Comparison of ENCODE assay signal across 9 cellular contexts in the genomic region with DNA sequence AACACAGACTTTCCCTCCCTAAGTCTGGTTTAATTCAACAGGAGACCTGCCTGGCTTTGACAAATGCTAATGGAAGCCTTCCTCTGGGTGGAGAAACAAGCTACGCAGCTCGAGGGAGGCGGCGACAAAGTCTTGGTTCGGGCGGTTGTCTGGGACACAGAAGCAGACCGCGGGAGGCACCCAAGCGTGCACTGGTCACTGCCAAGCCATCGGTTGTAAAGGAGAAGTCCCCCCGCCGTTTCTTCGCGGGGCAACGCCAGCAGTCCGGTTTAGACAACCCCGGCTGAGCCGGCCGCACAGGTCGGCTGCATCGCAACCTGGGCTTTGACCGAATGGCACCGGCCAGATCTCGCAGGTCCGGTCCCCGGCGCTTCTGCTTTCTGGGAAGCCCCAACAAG. TPM values are rescaled to one million over a fixed set of nuclear protein-coding genes. Genes with fewer than 3 reads are reported as not detected.
A peak's percentile ranks its signal among the peaks of the same experiment; 100 is the strongest.
DNase-seq lines count a peak whose midpoint lies in the region; ATAC-seq and TF ChIP-seq lines count a peak whose summit lies in the region.
"Had no signal": no experiment of that assay in that cellular context is flagged by ENCODE, and none has a peak within 500 bp of the region (broad histone marks: within the 10 kb centered on the region; RNA-seq: fewer than 3 reads in every experiment).

No MANE protein-coding gene starts in this region.

- H3K27me3 Mint-ChIP-seq in IgD-negative memory B cell, result no peaks in the 10 kb centered on the region
- H3K27me3 Mint-ChIP-seq in activated T-cell treated with anti-CD3 and anti-CD28 coated beads, Interleukin-2, amount 50 U/mL, for 4 hours (ENCODE audit: low read depth), result no peaks in the 10 kb centered on the region
- no peaks in the 10 kb centered on the region for H3K27me3 Mint-ChIP-seq in natural killer cell treated with Interleukin-12 subunit alpha and Interleukin-12 subunit beta and Interleukin-15 and Interleukin-18, amount 100 ng/mL, for 72 hours

- H3K4me1 Mint-ChIP-seq in IgD-negative memory B cell, result peaks cover 33 to 43% (median 38%) of the 10 kb centered on the region in 3 donors
- peaks cover 47% of the 10 kb centered on the region for H3K4me1 Mint-ChIP-seq in activated T-cell treated with anti-CD3 and anti-CD28 coated beads, Interleukin-2, amount 50 U/mL, for 4 hours (ENCODE audit: low read depth)
- peaks cover 41 to 42% of the 10 kb centered on the region in 2 donors for H3K4me1 Mint-ChIP-seq in natural killer cell treated with Interleukin-12 subunit alpha and Interleukin-12 subunit beta and Interleukin-15 and Interleukin-18, amount 100 ng/mL, for 72 hours (ENCODE audit: low read depth in 2 of 2)

- peak; percentile 19 for ATAC-seq in GM21528 (IDR thresholded peaks at IDR 0.05; ENCODE audit: low FRiP score, unreplicated experiment)
- no peak for ATAC-seq in activated T-cell treated with anti-CD3 and anti-CD28 coated beads, Interleukin-2, amount 50 U/mL, for 4 hours
- peak in 1 of 2 donors; percentile 3 for ATAC-seq in natural killer cell treated with Interleukin-12 subunit alpha and Interleukin-12 subunit beta and Interleukin-15 and Interleukin-18, amount 100 ng/mL, for 72 hours

- H3K4me3 ChIP-seq in fibroblast of pulmonary artery (replicated peaks; ENCODE audit: low read depth, low read length), result peak overlapping the region; percentile 84

- no peaks in the 10 kb centered on the region for H3K9me3 Mint-ChIP-seq in IgD-negative memory B cell
- no peaks in the 10 kb centered on the region for H3K9me3 Mint-ChIP-seq in activated T-cell treated with anti-CD3 and anti-CD28 coated beads, Interleukin-2, amount 50 U/mL, for 4 hours
- no peaks in the 10 kb centered on the region for H3K9me3 Mint-ChIP-seq in natural killer cell treated with Interleukin-12 subunit alpha and Interleukin-12 subunit beta and Interleukin-15 and Interleukin-18, amount 100 ng/mL, for 72 hours

- H3K36me3 Mint-ChIP-seq in IgD-negative memory B cell, result no peaks in the 10 kb centered on the region
- H3K36me3 Mint-ChIP-seq in activated T-cell treated with anti-CD3 and anti-CD28 coated beads, Interleukin-2, amount 50 U/mL, for 4 hours (ENCODE audit: insufficient read depth), result peaks cover 18% of the 10 kb centered on the region
- peaks cover 11% of the 10 kb centered on the region for H3K36me3 Mint-ChIP-seq in natural killer cell treated with Interleukin-12 subunit alpha and Interleukin-12 subunit beta and Interleukin-15 and Interleukin-18, amount 100 ng/mL, for 72 hours

- peak overlapping the region; percentile 4 to 99 (median 92) for H3K27ac Mint-ChIP-seq in IgD-negative memory B cell
- peak overlapping the region; percentile 80 to 88 for H3K27ac Mint-ChIP-seq in natural killer cell treated with Interleukin-12 subunit alpha and Interleukin-12 subunit beta and Interleukin-15 and Interleukin-18, amount 100 ng/mL, for 72 hours

- H3K4me3 Mint-ChIP-seq in IgD-negative memory B cell, result peak overlapping the region; percentile 85 to 95 (median 92)
- H3K4me3 Mint-ChIP-seq in activated T-cell treated with anti-CD3 and anti-CD28 coated beads, Interleukin-2, amount 50 U/mL, for 4 hours, result peak overlapping the region; percentile 92
- peak overlapping the region; percentile 99 for H3K4me3 Mint-ChIP-seq in natural killer cell treated with Interleukin-12 subunit alpha and Interleukin-12 subunit beta and Interleukin-15 and Interleukin-18, amount 100 ng/mL, for 72 hours

- DNase-seq in ELF-1 (ENCODE audit: low read depth, low spot score), result peak; percentile 74
- no peak for DNase-seq in activated T-cell treated with anti-CD3 and anti-CD28 coated beads, Interleukin-2, amount 50 U/mL, for 4 hours
- DNase-seq in fibroblast of pulmonary artery (ENCODE audit: low read depth), result peak; percentile 56
- DNase-seq in natural killer cell treated with Interleukin-12 subunit alpha and Interleukin-12 subunit beta and Interleukin-15 and Interleukin-18, amount 100 ng/mL, for 72 hours (ENCODE audit: low spot score), result no peak
- peak; percentile 73 for DNase-seq in ureter (ENCODE audit: low spot score)
- no peak for DNase-seq in NCI-H128 (lab: John Stamatoyannopoulos, UW; ENCODE audit: unreplicated experiment)

- no peak for TF ChIP-seq CTCF in fibroblast of pulmonary artery (IDR thresholded peaks at IDR 0.05; ENCODE audit: low read length, missing control alignments)

RNA-seq across cellular contexts. Expression of a gene that starts 0.6 kb away (rescaled TPM):
- polyA plus RNA-seq in IgD-negative memory B cell, result 44.2 TPM
- 100 to 1,000 TPM; 109 to 116 (median 114) TPM for total RNA-seq in activated T-cell treated with anti-CD3 and anti-CD28 coated beads, Interleukin-2, amount 50 U/mL, for 4 hours
- total RNA-seq in natural killer cell treated with Interleukin-12 subunit alpha and Interleukin-12 subunit beta and Interleukin-15 and Interleukin-18, amount 100 ng/mL, for 72 hours, result 100 to 1,000 TPM; 126 to 156 TPM
- 120 TPM for total RNA-seq in ureter

RNA-seq across cellular contexts. Expression of a gene that starts 0.8 kb away (rescaled TPM):
- polyA plus RNA-seq in IgD-negative memory B cell, result 15.9 TPM
- total RNA-seq in activated T-cell treated with anti-CD3 and anti-CD28 coated beads, Interleukin-2, amount 50 U/mL, for 4 hours, result 10 to 100 TPM; 38.2 to 44.6 (median 42.2) TPM
- total RNA-seq in natural killer cell treated with Interleukin-12 subunit alpha and Interleukin-12 subunit beta and Interleukin-15 and Interleukin-18, amount 100 ng/mL, for 72 hours, result 10 to 100 TPM; 43.8 to 55.9 TPM
- total RNA-seq in ureter, result 33.2 TPM

RNA-seq across cellular contexts. Expression of a gene that starts 44.1 kb away (rescaled TPM):
- 4.0 TPM for polyA plus RNA-seq in IgD-negative memory B cell
- total RNA-seq in activated T-cell treated with anti-CD3 and anti-CD28 coated beads, Interleukin-2, amount 50 U/mL, for 4 hours, result 1 to 10 TPM; 4.1 to 6.3 (median 6.2) TPM
- 1 to 10 TPM; 3.8 to 7.1 TPM for total RNA-seq in natural killer cell treated with Interleukin-12 subunit alpha and Interleukin-12 subunit beta and Interleukin-15 and Interleukin-18, amount 100 ng/mL, for 72 hours
- 35.5 TPM for total RNA-seq in ureter

RNA-seq across cellular contexts. Expression of a gene that starts 51.3 kb away (rescaled TPM):
- not detected for polyA plus RNA-seq in IgD-negative memory B cell
- not detected for total RNA-seq in activated T-cell treated with anti-CD3 and anti-CD28 coated beads, Interleukin-2, amount 50 U/mL, for 4 hours
- total RNA-seq in natural killer cell treated with Interleukin-12 subunit alpha and Interleukin-12 subunit beta and Interleukin-15 and Interleukin-18, amount 100 ng/mL, for 72 hours, result not detected
- total RNA-seq in ureter, result 225 TPM
- total RNA-seq: dermis microvascular lymphatic vessel endothelial cell had no signal

RNA-seq across cellular contexts. Expression of a gene that starts 58.4 kb away (rescaled TPM):
- polyA plus RNA-seq in IgD-negative memory B cell, result not detected
- not detected for total RNA-seq in activated T-cell treated with anti-CD3 and anti-CD28 coated beads, Interleukin-2, amount 50 U/mL, for 4 hours
- total RNA-seq in natural killer cell treated with Interleukin-12 subunit alpha and Interleukin-12 subunit beta and Interleukin-15 and Interleukin-18, amount 100 ng/mL, for 72 hours, result not detected
- total RNA-seq in ureter, result not detected
- total RNA-seq: dermis microvascular lymphatic vessel endothelial cell had no signal

Comparison
In these comparisons a context has a peak if more than half of its experiments do, and no peak if none do; other contexts are left out.
1. DNase-seq: peak in ELF-1 (single experiment), fibroblast of pulmonary artery (single experiment) and ureter (single experiment); none in activated T-cell treated with anti-CD3 and anti-CD28 coated beads, Interleukin-2, amount 50 U/mL, for 4 hours (single experiment), natural killer cell treated with Interleukin-12 subunit alpha and Interleukin-12 subunit beta and Interleukin-15 and Interleukin-18, amount 100 ng/mL, for 72 hours (single experiment) and NCI-H128 (single experiment).
2. Peak in every context shown above with its lines, with median percentiles within 50 percentile points of each other: H3K4me3 Mint-ChIP-seq.